Comparison of ENCODE assay signal across 28 cellular contexts in genomic region chr17:83147285-83147684, GRCh38.
"Had no signal": no experiment of that assay in that cellular context is flagged by ENCODE, and none has a peak within 500 bp of the region (broad histone marks: within the 10 kb centered on the region; RNA-seq: fewer than 3 reads in every experiment).

No MANE protein-coding gene starts in this region.

- H3K4me3 ChIP-seq: pancreas, prostate gland, stomach, thyroid gland, upper lobe of left lung, vagina had no signal

- DNase-seq: activated CD4-positive, alpha-beta T cell treated with anti-CD3 and anti-CD28 coated beads for 4 hours; activated CD4-positive, alpha-beta T cell treated with anti-CD3 and anti-CD28 coated beads, Interleukin-2, amount 50 U/mL, for 48 hours; activated CD4-positive, CD25-positive, alpha-beta regulatory T cell; activated effector memory CD4-positive, alpha-beta T cell treated with Interleukin-2 at 50 U/mL for 16 hours; activated naive CD4-positive, alpha-beta T cell treated with Interleukin-2 at 50 U/mL for 16 hours; amniotic stem cell; brain microvascular endothelial cell; cortex of kidney; foreskin fibroblast; head of caudate nucleus; hippocampal formation; left cardiac atrium; left ventricle myocardium superior; mammary epithelial cell; pancreas; retina; small intestine; stimulated activated CD4-positive, alpha-beta T cell treated with anti-CD3 and anti-CD28 coated beads, Interleukin-1b, Interleukin-23, amount 100 ng/mL, for 48 hours; stimulated activated CD4-positive, alpha-beta T cell treated with anti-CD3 and anti-CD28 coated beads, Interleukin-4, amount 100 ng/mL, for 4 hours; stimulated activated CD8-positive, alpha-beta memory T cell treated with anti-CD3 and anti-CD28 coated beads, Interleukin-4, amount 100 ng/mL, for 48 hours; stimulated activated naive B cell treated with anti-CD40 and anti-IgM and Interleukin-4, amounts not matched to agents 10 μg/mL and 1 μg/mL and 100 μg/mL, for 72 hours; stomach; thyroid gland; upper lobe of left lung had no signal

- ATAC-seq: esophagus mucosa; left cardiac atrium; left ventricle myocardium superior; pancreas; sciatic nerve; stimulated activated naive B cell treated with anti-CD40 and anti-IgM and Interleukin-4, amounts not matched to agents 10 μg/mL and 1 μg/mL and 100 μg/mL, for 72 hours had no signal

- H3K4me3 Mint-ChIP-seq: stimulated activated naive B cell treated with anti-CD40 and anti-IgM and Interleukin-4, amounts not matched to agents 10 μg/mL and 1 μg/mL and 100 μg/mL, for 72 hours had no signal

- H3K4me1 Mint-ChIP-seq: stimulated activated naive B cell treated with anti-CD40 and anti-IgM and Interleukin-4, amounts not matched to agents 10 μg/mL and 1 μg/mL and 100 μg/mL, for 72 hours had no signal

- H3K27ac ChIP-seq: brain microvascular endothelial cell, pancreas, prostate gland, stomach, thyroid gland, upper lobe of left lung, vagina had no signal

- H3K27me3 ChIP-seq: brain microvascular endothelial cell, pancreas, thyroid gland, upper lobe of left lung, vagina had no signal

- H3K9me3 ChIP-seq: pancreas, prostate gland, thyroid gland, upper lobe of left lung, vagina had no signal

- H3K27ac Mint-ChIP-seq: stimulated activated naive B cell treated with anti-CD40 and anti-IgM and Interleukin-4, amounts not matched to agents 10 μg/mL and 1 μg/mL and 100 μg/mL, for 72 hours had no signal

- H3K36me3 ChIP-seq: brain microvascular endothelial cell, pancreas, prostate gland, stomach, thyroid gland, upper lobe of left lung, vagina had no signal

- H3K4me1 ChIP-seq: pancreas, prostate gland had no signal
